8 cellular contexts compared by ENCODE assay signal in the genomic region with DNA sequence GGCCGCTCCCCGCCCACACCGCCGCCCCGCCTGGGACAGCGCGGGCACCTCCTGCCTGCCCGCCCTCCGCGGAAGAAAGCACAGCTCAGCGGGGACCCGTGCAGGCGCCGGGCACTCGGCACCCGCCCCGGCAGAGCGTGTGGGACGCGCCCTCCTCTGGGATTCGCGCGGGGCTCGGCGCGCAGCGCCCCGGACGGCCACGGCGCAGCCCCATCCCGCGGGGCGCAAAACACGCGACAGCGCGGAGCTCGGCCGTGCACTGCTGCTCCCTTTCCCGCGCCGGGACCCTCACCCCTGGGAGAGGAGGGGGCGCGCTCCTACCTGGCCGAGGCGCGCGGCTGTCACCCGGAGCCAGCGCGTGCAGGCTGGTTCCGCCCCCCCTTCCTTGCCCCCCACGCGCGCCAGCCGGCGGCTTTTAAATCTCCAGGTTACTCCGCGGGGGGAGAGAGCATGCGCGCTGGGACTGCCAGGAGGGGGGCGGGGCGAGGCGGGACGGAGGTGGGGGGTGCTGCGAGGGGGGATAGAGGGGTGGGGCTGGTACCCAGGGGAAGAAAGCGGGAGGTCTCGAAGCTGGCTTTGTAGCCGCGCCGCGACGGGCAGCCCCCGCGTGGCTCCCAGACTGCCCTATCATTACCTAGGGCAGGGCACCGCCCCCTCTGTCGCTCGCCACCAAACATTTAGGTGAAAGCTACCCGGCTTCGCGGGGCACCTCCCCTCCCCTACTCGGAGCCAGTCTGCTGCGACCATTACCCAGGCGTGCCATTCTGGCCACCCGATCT. TPM values are rescaled to one million over a fixed set of nuclear protein-coding genes. Genes with fewer than 3 reads are reported as not detected.
DNase-seq lines count a peak whose midpoint lies in the region; ATAC-seq and TF ChIP-seq lines count a peak whose summit lies in the region.

A gene with protein sequence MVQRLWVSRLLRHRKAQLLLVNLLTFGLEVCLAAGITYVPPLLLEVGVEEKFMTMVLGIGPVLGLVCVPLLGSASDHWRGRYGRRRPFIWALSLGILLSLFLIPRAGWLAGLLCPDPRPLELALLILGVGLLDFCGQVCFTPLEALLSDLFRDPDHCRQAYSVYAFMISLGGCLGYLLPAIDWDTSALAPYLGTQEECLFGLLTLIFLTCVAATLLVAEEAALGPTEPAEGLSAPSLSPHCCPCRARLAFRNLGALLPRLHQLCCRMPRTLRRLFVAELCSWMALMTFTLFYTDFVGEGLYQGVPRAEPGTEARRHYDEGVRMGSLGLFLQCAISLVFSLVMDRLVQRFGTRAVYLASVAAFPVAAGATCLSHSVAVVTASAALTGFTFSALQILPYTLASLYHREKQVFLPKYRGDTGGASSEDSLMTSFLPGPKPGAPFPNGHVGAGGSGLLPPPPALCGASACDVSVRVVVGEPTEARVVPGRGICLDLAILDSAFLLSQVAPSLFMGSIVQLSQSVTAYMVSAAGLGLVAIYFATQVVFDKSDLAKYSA (minus strand): TSS at position 437 of the 779 bp plus-strand sequence. CDS start 15,853 bp downstream, outside the sequence.

- CTCF ChIA-PET in activated naive CD4-positive, alpha-beta T cell treated with anti-CD3 and anti-CD28 coated beads, Interleukin-2, amount 10 ng/mL, durations not matched to agents 7 days and 5 days (lab: Charles Lee) = interaction anchor here (1.2 to 3.4 kb wide), 2 partner anchors 21 to 89 kb away, joined by 3 to 28 read pairs; no protein-coding TSS in a partner anchor

- TF ChIP-seq POLR2A in prostate gland (IDR thresholded peaks at IDR 0.05) = peak; percentile 38

- 2% methylated on average over 52 of the region's 86 CpGs for WGBS in prostate gland

- H3K4me3 ChIP-seq in cardiac muscle cell (peak within 1 kb of the TSS; percentile 80), prostate gland (peak within 1 kb of the TSS; percentile 76 to 84)

- H3K4me1 ChIP-seq in cardiac muscle cell (ENCODE audit: low read depth) = peaks cover 21% of the 10 kb centered on the region
- no peaks in the 10 kb centered on the region for H3K4me1 ChIP-seq in prostate gland (replicated peaks)

- no peak for DNase-seq in Right ventricle myocardium inferior (ENCODE audit: missing footprints)
- DNase-seq in cardiac septum (ENCODE audit: low spot score) = no peak
- DNase-seq in NCI-H748 treated with DMSO at 0.1 percent for 48 hours (lab: John Stamatoyannopoulos, UW) = peak; percentile 1
- DNase-seq in activated naive CD4-positive, alpha-beta T cell treated with anti-CD3 and anti-CD28 coated beads, Interleukin-2, amount 10 ng/mL, durations not matched to agents 7 days and 5 days = peak; percentile 53
- peak in 1 of 2 donors; percentile 54 for DNase-seq in cardiac muscle cell (ENCODE audit: low read depth in 1 of 2, low spot score in 1 of 2)
- DNase-seq in prostate gland (ENCODE audit: low spot score) = peak; percentile 63
- no peak for DNase-seq in ureter (ENCODE audit: low spot score)
- DNase-seq in HCEC 1CT = no peak

- H3K27ac Mint-ChIP-seq in activated naive CD4-positive, alpha-beta T cell treated with anti-CD3 and anti-CD28 coated beads, Interleukin-2, amount 10 ng/mL, durations not matched to agents 7 days and 5 days = no peak within 1 kb of the TSS

- ATAC-seq in Right ventricle myocardium inferior = peak; percentile 54

- intact Hi-C loops in Right ventricle myocardium inferior (cut with DNase I) = no loop called here
- intact Hi-C loops in cardiac septum (cut with DNase I) = no loop called here
- intact Hi-C loops in prostate gland (cut with DNase I) = no loop called here

- H3K9me3 ChIP-seq in cardiac muscle cell (ENCODE audit: low read depth) = no peaks in the 10 kb centered on the region
- no peaks in the 10 kb centered on the region for H3K9me3 ChIP-seq in prostate gland

- H3K36me3 ChIP-seq in cardiac muscle cell (no peaks in the 10 kb centered on the region), prostate gland (no peaks in the 10 kb centered on the region)

- H3K36me3 Mint-ChIP-seq in activated naive CD4-positive, alpha-beta T cell treated with anti-CD3 and anti-CD28 coated beads, Interleukin-2, amount 10 ng/mL, durations not matched to agents 7 days and 5 days = no peaks in the 10 kb centered on the region

- peaks cover 60% of the 10 kb centered on the region for H3K27me3 Mint-ChIP-seq in activated naive CD4-positive, alpha-beta T cell treated with anti-CD3 and anti-CD28 coated beads, Interleukin-2, amount 10 ng/mL, durations not matched to agents 7 days and 5 days

- H3K27ac ChIP-seq in cardiac muscle cell (no peak within 1 kb of the TSS), prostate gland (peak within 1 kb of the TSS; percentile 81 to 89)

- peaks cover 11% of the 10 kb centered on the region for H3K4me1 Mint-ChIP-seq in activated naive CD4-positive, alpha-beta T cell treated with anti-CD3 and anti-CD28 coated beads, Interleukin-2, amount 10 ng/mL, durations not matched to agents 7 days and 5 days

- TF ChIP-seq CTCF in cardiac muscle cell (IDR thresholded peaks at IDR 0.05; ENCODE audit: low read depth, low read length) (no peak), prostate gland (IDR thresholded peaks at IDR 0.05) (peak in 1 of 4 experiments; percentile 6)

- no peaks in the 10 kb centered on the region for H3K9me3 Mint-ChIP-seq in activated naive CD4-positive, alpha-beta T cell treated with anti-CD3 and anti-CD28 coated beads, Interleukin-2, amount 10 ng/mL, durations not matched to agents 7 days and 5 days

- H3K27me3 ChIP-seq in cardiac muscle cell (no peaks in the 10 kb centered on the region), prostate gland (replicated peaks; ENCODE audit: insufficient read depth) (no peaks in the 10 kb centered on the region)

- peak within 1 kb of the TSS; percentile 70 for H3K4me3 Mint-ChIP-seq in activated naive CD4-positive, alpha-beta T cell treated with anti-CD3 and anti-CD28 coated beads, Interleukin-2, amount 10 ng/mL, durations not matched to agents 7 days and 5 days

RNA-seq across cellular contexts. Expression of the gene that starts here (rescaled TPM):
- total RNA-seq in Right ventricle myocardium inferior (6.5 TPM), cardiac septum (1.8 TPM), cardiac muscle cell (4.9 and 10.4 TPM in 2 replicates), prostate gland (1,000 to 10,000 TPM in 1 of 2 donors, 100 to 1,000 TPM in 1; 505 to 1,326 TPM), ureter (3.7 TPM)
- 3.8 and 7.8 TPM in 2 replicates for polyA plus RNA-seq in cardiac muscle cell

Comparison
In these comparisons a context has a peak if more than half of its experiments do, and no peak if none do; other contexts are left out.
1. RNA of the gene that starts here (total RNA-seq): 505 to 1,326 TPM in prostate gland; 4.9 to 10.4 TPM in cardiac muscle cell, 6.5 TPM in Right ventricle myocardium inferior (single experiment), 3.7 TPM in ureter (single experiment) and 1.8 TPM in cardiac septum (single experiment); every median in the first group is over 10 times any median in the second.
2. DNase-seq: peak in NCI-H748 treated with DMSO at 0.1 percent for 48 hours (single experiment), activated naive CD4-positive, alpha-beta T cell treated with anti-CD3 and anti-CD28 coated beads, Interleukin-2, amount 10 ng/mL, durations not matched to agents 7 days and 5 days (single experiment) and prostate gland (single experiment); none in Right ventricle myocardium inferior (single experiment), cardiac septum (single experiment), ureter (single experiment) and HCEC 1CT (single experiment).